Comparison of ENCODE assay signal across 8 cellular contexts in genomic region chr19:14369399-14370168, GRCh38. TPM values are rescaled to one million over a fixed set of nuclear protein-coding genes. Genes with fewer than 3 reads are reported as not detected.
DNase-seq lines count a peak whose midpoint lies in the region; ATAC-seq, FAIRE-seq and TF ChIP-seq lines count a peak whose summit lies in the region.

No MANE protein-coding gene starts in this region.

- peak; percentile 83 to 87 for DNase-seq in activated CD8-positive, alpha-beta memory T cell treated with anti-CD3 and anti-CD28 coated beads for 4 hours (ENCODE audit: low read depth in 2 of 2)
- peak; percentile 20 for DNase-seq in fibroblast of gingiva (ENCODE audit: low read depth)
- DNase-seq in stimulated activated CD4-positive, alpha-beta T cell treated with anti-CD3 and anti-CD28 coated beads, Interleukin-4, amount 100 ng/mL, for 1 hour, result peak; percentile 86
- no peak for DNase-seq in D721Med (ENCODE audit: insufficient read length, low spot score)
- DNase-seq in HCEC 1CT, result no peak
- DNase-seq in mucosa of gallbladder (ENCODE audit: low spot score), result no peak

- no peak for TF ChIP-seq CTCF in D721Med (IDR thresholded peaks at IDR 0.05; ENCODE audit: insufficient read depth, missing control alignments)

- ATAC-seq in HG03196 (IDR thresholded peaks at IDR 0.05; ENCODE audit: unreplicated experiment), result peak; percentile 41
- ATAC-seq in HG02623 (IDR thresholded peaks at IDR 0.05; ENCODE audit: unreplicated experiment), result no peak

- no peak for FAIRE-seq in D721Med (lab: Jason Lieb, UNC)

RNA-seq across cellular contexts. Expression of gene ADGRE5, which starts 11.7 kb away (rescaled TPM):
- total RNA-seq in mucosa of gallbladder, result 48.2 TPM

RNA-seq across cellular contexts. Expression of gene DDX39A, which starts 49.6 kb away (rescaled TPM):
- total RNA-seq in mucosa of gallbladder, result 46.4 TPM

Comparison
In these comparisons a context has a peak if more than half of its experiments do, and no peak if none do; other contexts are left out.
1. DNase-seq: peak in activated CD8-positive, alpha-beta memory T cell treated with anti-CD3 and anti-CD28 coated beads for 4 hours (2 of 2), fibroblast of gingiva (single experiment) and stimulated activated CD4-positive, alpha-beta T cell treated with anti-CD3 and anti-CD28 coated beads, Interleukin-4, amount 100 ng/mL, for 1 hour (single experiment); none in D721Med (single experiment), HCEC 1CT (single experiment) and mucosa of gallbladder (single experiment).